In genomic region chr12:57151741-57152407, GRCh38 we compare ENCODE assay signal across 11 cellular contexts. TPM values are rescaled to one million over a fixed set of nuclear protein-coding genes. Genes with fewer than 3 reads are reported as not detected.
DNase-seq lines count a peak whose midpoint lies in the region; ATAC-seq and TF ChIP-seq lines count a peak whose summit lies in the region.
"Had no signal": no experiment of that assay in that cellular context is flagged by ENCODE, and none has a peak within 500 bp of the region (broad histone marks: within the 10 kb centered on the region; RNA-seq: fewer than 3 reads in every experiment).

No MANE protein-coding gene starts in this region.

- H3K9me2 ChIP-seq in SK-N-SH, result no peaks in the 10 kb centered on the region

- POLR2A ChIA-PET in SK-N-SH (lab: Yijun Ruan, JAX), result no interaction called here

- peak overlapping the region; percentile 35; the same call in 1 of the 2 replicates for H3K9ac ChIP-seq in SK-N-SH

- H3F3A ChIP-seq in SK-N-SH (replicated peaks; ENCODE audit: insufficient read depth), result peaks cover 22% of the 10 kb centered on the region

- H3K27ac ChIP-seq in SK-N-SH (ENCODE audit: low read depth in 2 of 2, low read length in 1 of 2) (peak overlapping the region; percentile 84 to 97), ovary (peak overlapping the region; percentile 18 to 91)

- intact Hi-C loops in ovary (cut with DNase I), result no loop called here

- WGBS in SK-N-SH (ENCODE audit: low lambda C conversion rate), result 35% methylated on average over 12 of the region's 14 CpGs
- WGBS in ovary, 3 donors, result 8 to 10% (median 9%) methylated on average over 14 of the region's 14 CpGs

- peak overlapping the region in 1 of 2 experiments; percentile 14; a peak in 1 of 4 replicates for H3K4me3 ChIP-seq in SK-N-SH (ENCODE audit: low read depth in 2 of 2, low read length in 1 of 2)
- H3K4me3 ChIP-seq in ovary, result no peak overlapping the region

- H3K79me2 ChIP-seq in SK-N-SH (ENCODE audit: insufficient read depth), result no peaks in the 10 kb centered on the region

- peaks cover 5% of the 10 kb centered on the region; the same call in 1 of the 2 replicates for H4K20me1 ChIP-seq in SK-N-SH (ENCODE audit: insufficient read depth)

- no peak for ATAC-seq in GM18868 (IDR thresholded peaks at IDR 0.05; ENCODE audit: unreplicated experiment)

- no peak for TF ChIP-seq POLR2A in ovary (IDR thresholded peaks at IDR 0.05)

- no peak for TF ChIP-seq RAD21 in SK-N-SH (IDR thresholded peaks at IDR 0.05; ENCODE audit: low read length)

- no peaks in the 10 kb centered on the region for H3K27me3 ChIP-seq in SK-N-SH (ENCODE audit: insufficient read depth)
- no peaks in the 10 kb centered on the region for H3K27me3 ChIP-seq in ovary

- TF ChIP-seq EP300 in SK-N-SH (IDR thresholded peaks at IDR 0.05; ENCODE audit: borderline replicate concordance in 1 of 2, low read depth in 1 of 2, low read length in 1 of 2) (no peak), ovary (IDR thresholded peaks at IDR 0.05) (no peak)

- H3K4me2 ChIP-seq in SK-N-SH, result peak overlapping the region; percentile 64

- peak overlapping the region; percentile 15; the same call in 1 of the 2 replicates for H2AFZ ChIP-seq in SK-N-SH (ENCODE audit: low read depth)

- TF ChIP-seq CTCF in SK-N-SH (IDR thresholded peaks at IDR 0.05), result no peak
- TF ChIP-seq CTCF in ovary (IDR thresholded peaks at IDR 0.05), result no peak

- peak; percentile 84 for DNase-seq in AG20443 (ENCODE audit: low spot score)
- peak; percentile 62 for DNase-seq in SK-N-SH
- peak; percentile 96 for DNase-seq in fibroblast of gingiva (ENCODE audit: low read depth)
- peak; percentile 80 to 89 (median 85) for DNase-seq in ovary
- no peak for DNase-seq in activated gamma-delta T cell treated with Interleukin-2 at 50 U/mL for 16 hours
- DNase-seq in activated CD8-positive, alpha-beta memory T cell treated with anti-CD3 and anti-CD28 coated beads for 24 hours, result no peak
- DNase-seq in SKM-1 treated with dmso at 0.1 percent for 144 hours (lab: John Stamatoyannopoulos, UW; ENCODE audit: unreplicated experiment), result no peak
- DNase-seq: SHP77 treated with DMSO at 0.1 percent for 48 hours; stimulated activated CD4-positive, alpha-beta T cell treated with anti-CD3 and anti-CD28 coated beads, Interleukin-1b, Interleukin-23, amount 100 ng/mL, for 48 hours had no signal

- H3K36me3 ChIP-seq in SK-N-SH (replicated peaks in 1 of 2; ENCODE audit: control insufficient read depth in 1 of 2, insufficient read depth in 2 of 2, low read length in 1 of 2) (peaks cover 22 to 35% of the 10 kb centered on the region in 2 experiments), ovary (no peaks in the 10 kb centered on the region)

- CTCF ChIA-PET in SK-N-SH (lab: Yijun Ruan, JAX), result interaction anchor here (1.0 to 33.3 kb wide), 5 partner anchors 26 to 83 kb away, joined by 4 to 616 read pairs (median 17); partner anchors contain the start of gene LRP1

- no peaks in the 10 kb centered on the region for H3K9me3 ChIP-seq in SK-N-SH
- H3K9me3 ChIP-seq in ovary, result no peaks in the 10 kb centered on the region

- peaks cover 34 to 64% of the 10 kb centered on the region in 2 experiments for H3K4me1 ChIP-seq in SK-N-SH (ENCODE audit: control insufficient read depth in 1 of 2, insufficient read depth in 2 of 2, low read depth in 1 of 2, low read length in 1 of 2)
- H3K4me1 ChIP-seq in ovary (ENCODE audit: insufficient read depth), result peaks cover 50% of the 10 kb centered on the region

TF ChIP-seq in SK-N-SH, 30 proteins besides CTCF, POLR2A, EP300 and RAD21:
- TF ChIP-seq SMC3 (IDR thresholded peaks at IDR 0.05; ENCODE audit: low read depth, low read length) (no peak), POLR2AphosphoS5 (IDR thresholded peaks at IDR 0.05; ENCODE audit: low read depth, low read length) (peak; percentile 18; the same call in 1 of the 2 replicates), ZBTB33 (IDR thresholded peaks at IDR 0.05; ENCODE audit: borderline replicate concordance, low read depth) (no peak), CHD2 (IDR thresholded peaks at IDR 0.05; ENCODE audit: low read length, partially characterized antibody) (no peak), RXRA (IDR thresholded peaks at IDR 0.05; ENCODE audit: borderline replicate concordance, low read depth) (no peak), NFIC (IDR thresholded peaks at IDR 0.05; ENCODE audit: borderline replicate concordance) (peak; percentile 38; the same call in 1 of the 2 replicates), RCOR1 (IDR thresholded peaks at IDR 0.05; ENCODE audit: low read length) (no peak), TCF12 (IDR thresholded peaks at IDR 0.05) (peak; percentile 48), TAF1 (IDR thresholded peaks at IDR 0.05; ENCODE audit: borderline replicate concordance, low read depth, low read length) (no peak), GATA2 (CRISPR knock-in tag; IDR thresholded peaks at IDR 0.05) (no peak)
- TF ChIP-seq, protein P1, sequence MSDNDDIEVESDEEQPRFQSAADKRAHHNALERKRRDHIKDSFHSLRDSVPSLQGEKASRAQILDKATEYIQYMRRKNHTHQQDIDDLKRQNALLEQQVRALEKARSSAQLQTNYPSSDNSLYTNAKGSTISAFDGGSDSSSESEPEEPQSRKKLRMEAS (IDR thresholded peaks at IDR 0.05; ENCODE audit: low read depth), result no peak
TF ChIP-seq in SK-N-SH: peak in this region for 3.

RNA-seq across cellular contexts. Expression of gene LRP1-AS, which starts 4.5 kb away (rescaled TPM):
- polyA plus RNA-seq in SK-N-SH (2012; rRNA removed) (not detected in 2 replicates), ovary (not detected)
- polyA plus RNA-seq in SK-N-SH (2012; cell fraction: cytosol; rRNA removed), result not detected in 2 replicates
- polyA plus RNA-seq in SK-N-SH (2012; cell fraction: nucleus; rRNA removed), result not detected in 2 replicates
- total RNA-seq in ovary, result not detected
- polyA plus RNA-seq: IgD-negative memory B cell had no signal

RNA-seq across cellular contexts. Expression of gene LRP1, which starts 23.6 kb away (rescaled TPM):
- polyA plus RNA-seq in SK-N-SH (2012; rRNA removed) (18.8 and 55.0 TPM in 2 replicates), ovary (100 to 1,000 TPM in 1 of 2 donors, 10 to 100 TPM in 1; 76.4 to 168 TPM)
- polyA plus RNA-seq in SK-N-SH (2012; cell fraction: cytosol; rRNA removed), result 22.3 and 34.9 TPM in 2 replicates
- 127 and 168 TPM in 2 replicates for polyA plus RNA-seq in SK-N-SH (2012; cell fraction: nucleus; rRNA removed)
- total RNA-seq in ovary, result 100 to 1,000 TPM; 148 to 640 (median 405) TPM

RNA-seq across cellular contexts. Expression of gene STAT6, which starts 40.7 kb away (rescaled TPM):
- polyA plus RNA-seq in SK-N-SH (2012; rRNA removed), result 0.15 and 0.42 TPM in 2 replicates
- polyA plus RNA-seq in SK-N-SH (2012; cell fraction: cytosol; rRNA removed), result 0.05 and 0.19 TPM in 2 replicates
- polyA plus RNA-seq in SK-N-SH (2012; cell fraction: nucleus; rRNA removed), result 0.73 and 0.83 TPM in 2 replicates
- 100 to 1,000 TPM in 5 of 7 donors, 10 to 100 TPM in 2; 67.4 to 211 (median 168) TPM for total RNA-seq in ovary
- polyA plus RNA-seq in ovary, result 100 to 1,000 TPM; 145 to 158 TPM

Comparison
In these comparisons a context has a peak if more than half of its experiments do, and no peak if none do; other contexts are left out.
1. DNase-seq: peak in AG20443 (single experiment), SK-N-SH (single experiment), fibroblast of gingiva (single experiment) and ovary (5 of 5); none in activated gamma-delta T cell treated with Interleukin-2 at 50 U/mL for 16 hours (single experiment), activated CD8-positive, alpha-beta memory T cell treated with anti-CD3 and anti-CD28 coated beads for 24 hours (single experiment) and SKM-1 treated with dmso at 0.1 percent for 144 hours (single experiment).
2. RNA of gene STAT6, which starts 40.7 kb away (polyA plus RNA-seq): 145 to 158 TPM in ovary; 0.05 to 0.83 TPM in SK-N-SH; every median in the first group is over 10 times any median in the second.